In the genomic region with DNA sequence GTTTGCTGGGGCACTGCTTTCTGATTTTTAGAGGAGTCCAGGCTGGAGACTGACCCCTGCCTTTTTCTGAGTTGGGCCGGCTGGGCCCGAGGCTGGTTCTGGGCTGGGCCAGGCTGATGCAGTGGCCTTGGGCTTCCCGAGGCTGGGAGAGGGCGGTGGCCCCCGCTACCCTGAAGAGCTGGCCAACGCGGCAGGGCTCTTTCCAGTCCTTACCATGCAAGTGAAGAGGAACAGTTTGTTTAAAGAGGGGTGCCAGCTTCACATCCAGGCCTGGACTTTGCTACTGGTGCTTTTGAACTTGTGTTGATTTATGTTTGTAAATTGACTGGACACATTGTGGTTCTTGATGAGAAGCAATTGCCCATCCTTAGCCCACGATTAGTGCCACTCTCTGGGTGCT, we compare ENCODE assay signal across 2 cellular contexts.
A peak's percentile ranks its signal among the peaks of the same experiment; 100 is the strongest.
TF ChIP-seq lines count a peak whose summit lies in the region.

No MANE protein-coding gene starts in this region.

TF ChIP-seq in HepG2, 621 proteins besides CTCF, POLR2A, EP300 and RAD21 (continues in another document):
- 0 out of 2 replicates have a peak, but pooled peaks have one; percentile 10 for TF ChIP-seq BCL6 (CRISPR knock-in tag; IDR thresholded peaks at IDR 0.05)
- peak; percentile 49; the same call in 1 of the 2 replicates for TF ChIP-seq ELF3 (CRISPR knock-in tag; IDR thresholded peaks at IDR 0.05)
- TF ChIP-seq TBX2 (CRISPR knock-in tag; IDR thresholded peaks at IDR 0.05; ENCODE audit: borderline replicate concordance): peak; percentile 60; the same call in 1 of the 2 replicates
- TF ChIP-seq ZNF3 (CRISPR knock-in tag; IDR thresholded peaks at IDR 0.05): no peak
- TF ChIP-seq, protein P1, sequence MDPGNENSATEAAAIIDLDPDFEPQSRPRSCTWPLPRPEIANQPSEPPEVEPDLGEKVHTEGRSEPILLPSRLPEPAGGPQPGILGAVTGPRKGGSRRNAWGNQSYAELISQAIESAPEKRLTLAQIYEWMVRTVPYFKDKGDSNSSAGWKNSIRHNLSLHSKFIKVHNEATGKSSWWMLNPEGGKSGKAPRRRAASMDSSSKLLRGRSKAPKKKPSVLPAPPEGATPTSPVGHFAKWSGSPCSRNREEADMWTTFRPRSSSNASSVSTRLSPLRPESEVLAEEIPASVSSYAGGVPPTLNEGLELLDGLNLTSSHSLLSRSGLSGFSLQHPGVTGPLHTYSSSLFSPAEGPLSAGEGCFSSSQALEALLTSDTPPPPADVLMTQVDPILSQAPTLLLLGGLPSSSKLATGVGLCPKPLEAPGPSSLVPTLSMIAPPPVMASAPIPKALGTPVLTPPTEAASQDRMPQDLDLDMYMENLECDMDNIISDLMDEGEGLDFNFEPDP (CRISPR knock-in tag; conservative IDR thresholded peaks at IDR 0.05): no peak
- 0 out of 2 replicates have a peak, but pooled peaks have one; percentile 9 for TF ChIP-seq HNF1B (CRISPR knock-in tag; IDR thresholded peaks at IDR 0.05)
- TF ChIP-seq HIC2 (CRISPR knock-in tag; IDR thresholded peaks at IDR 0.05; ENCODE audit: low read depth): peak; percentile 91
- TF ChIP-seq ARID4A (CRISPR knock-in tag; IDR thresholded peaks at IDR 0.05; ENCODE audit: borderline replicate concordance): peak; percentile 23; the same call in 1 of the 2 replicates
- peak; percentile 32; the same call in 1 of the 2 replicates for TF ChIP-seq RARA (CRISPR knock-in tag; IDR thresholded peaks at IDR 0.05)
- TF ChIP-seq FOXA3 (CRISPR knock-in tag; IDR thresholded peaks at IDR 0.05): peak; percentile 44; the same call in 1 of the 2 replicates
- TF ChIP-seq FOSL2 (CRISPR knock-in tag; IDR thresholded peaks at IDR 0.05): peak; percentile 25; the same call in 1 of the 2 replicates
- TF ChIP-seq HOMEZ (CRISPR knock-in tag; IDR thresholded peaks at IDR 0.05; ENCODE audit: low read depth): peak; percentile 47; the same call in 1 of the 2 replicates
- TF ChIP-seq NR2F6 (IDR thresholded peaks at IDR 0.05): no peak
- TF ChIP-seq NR2F6 (CRISPR knock-in tag; IDR thresholded peaks at IDR 0.05): 0 out of 2 replicates have a peak, but pooled peaks have one; percentile 9

TF ChIP-seq in WTC11, 78 proteins besides CTCF, POLR2A, EP300 and RAD21:
- TF ChIP-seq, protein P2, sequence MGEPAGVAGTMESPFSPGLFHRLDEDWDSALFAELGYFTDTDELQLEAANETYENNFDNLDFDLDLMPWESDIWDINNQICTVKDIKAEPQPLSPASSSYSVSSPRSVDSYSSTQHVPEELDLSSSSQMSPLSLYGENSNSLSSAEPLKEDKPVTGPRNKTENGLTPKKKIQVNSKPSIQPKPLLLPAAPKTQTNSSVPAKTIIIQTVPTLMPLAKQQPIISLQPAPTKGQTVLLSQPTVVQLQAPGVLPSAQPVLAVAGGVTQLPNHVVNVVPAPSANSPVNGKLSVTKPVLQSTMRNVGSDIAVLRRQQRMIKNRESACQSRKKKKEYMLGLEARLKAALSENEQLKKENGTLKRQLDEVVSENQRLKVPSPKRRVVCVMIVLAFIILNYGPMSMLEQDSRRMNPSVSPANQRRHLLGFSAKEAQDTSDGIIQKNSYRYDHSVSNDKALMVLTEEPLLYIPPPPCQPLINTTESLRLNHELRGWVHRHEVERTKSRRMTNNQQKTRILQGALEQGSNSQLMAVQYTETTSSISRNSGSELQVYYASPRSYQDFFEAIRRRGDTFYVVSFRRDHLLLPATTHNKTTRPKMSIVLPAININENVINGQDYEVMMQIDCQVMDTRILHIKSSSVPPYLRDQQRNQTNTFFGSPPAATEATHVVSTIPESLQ (CRISPR knock-in tag; IDR thresholded peaks at IDR 0.05): no peak
- no peak for TF ChIP-seq MXD4 (CRISPR knock-in tag; IDR thresholded peaks at IDR 0.05; ENCODE audit: borderline replicate concordance)
- no peak for TF ChIP-seq TEAD4 (CRISPR knock-in tag; IDR thresholded peaks at IDR 0.05)
- no peak for TF ChIP-seq E2F4 (CRISPR knock-in tag; IDR thresholded peaks at IDR 0.05; ENCODE audit: borderline replicate concordance, low read depth)
- no peak for TF ChIP-seq FOXK1 (CRISPR knock-in tag; IDR thresholded peaks at IDR 0.05)
- no peak for TF ChIP-seq NR3C1 (CRISPR knock-in tag; conservative IDR thresholded peaks at IDR 0.05; ENCODE audit: low read depth)
- TF ChIP-seq ELF4 (CRISPR knock-in tag; IDR thresholded peaks at IDR 0.05; ENCODE audit: low read depth): no peak
- no peak for TF ChIP-seq ZNF671 (CRISPR knock-in tag; IDR thresholded peaks at IDR 0.05)
- TF ChIP-seq, protein P3, sequence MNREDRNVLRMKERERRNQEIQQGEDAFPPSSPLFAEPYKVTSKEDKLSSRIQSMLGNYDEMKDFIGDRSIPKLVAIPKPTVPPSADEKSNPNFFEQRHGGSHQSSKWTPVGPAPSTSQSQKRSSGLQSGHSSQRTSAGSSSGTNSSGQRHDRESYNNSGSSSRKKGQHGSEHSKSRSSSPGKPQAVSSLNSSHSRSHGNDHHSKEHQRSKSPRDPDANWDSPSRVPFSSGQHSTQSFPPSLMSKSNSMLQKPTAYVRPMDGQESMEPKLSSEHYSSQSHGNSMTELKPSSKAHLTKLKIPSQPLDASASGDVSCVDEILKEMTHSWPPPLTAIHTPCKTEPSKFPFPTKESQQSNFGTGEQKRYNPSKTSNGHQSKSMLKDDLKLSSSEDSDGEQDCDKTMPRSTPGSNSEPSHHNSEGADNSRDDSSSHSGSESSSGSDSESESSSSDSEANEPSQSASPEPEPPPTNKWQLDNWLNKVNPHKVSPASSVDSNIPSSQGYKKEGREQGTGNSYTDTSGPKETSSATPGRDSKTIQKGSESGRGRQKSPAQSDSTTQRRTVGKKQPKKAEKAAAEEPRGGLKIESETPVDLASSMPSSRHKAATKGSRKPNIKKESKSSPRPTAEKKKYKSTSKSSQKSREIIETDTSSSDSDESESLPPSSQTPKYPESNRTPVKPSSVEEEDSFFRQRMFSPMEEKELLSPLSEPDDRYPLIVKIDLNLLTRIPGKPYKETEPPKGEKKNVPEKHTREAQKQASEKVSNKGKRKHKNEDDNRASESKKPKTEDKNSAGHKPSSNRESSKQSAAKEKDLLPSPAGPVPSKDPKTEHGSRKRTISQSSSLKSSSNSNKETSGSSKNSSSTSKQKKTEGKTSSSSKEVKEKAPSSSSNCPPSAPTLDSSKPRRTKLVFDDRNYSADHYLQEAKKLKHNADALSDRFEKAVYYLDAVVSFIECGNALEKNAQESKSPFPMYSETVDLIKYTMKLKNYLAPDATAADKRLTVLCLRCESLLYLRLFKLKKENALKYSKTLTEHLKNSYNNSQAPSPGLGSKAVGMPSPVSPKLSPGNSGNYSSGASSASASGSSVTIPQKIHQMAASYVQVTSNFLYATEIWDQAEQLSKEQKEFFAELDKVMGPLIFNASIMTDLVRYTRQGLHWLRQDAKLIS (CRISPR knock-in tag; IDR thresholded peaks at IDR 0.05; ENCODE audit: borderline replicate concordance): no peak
- no peak for TF ChIP-seq SMAD3 (CRISPR knock-in tag; IDR thresholded peaks at IDR 0.05; ENCODE audit: borderline replicate concordance)
- no peak for TF ChIP-seq TCF7 (CRISPR knock-in tag; IDR thresholded peaks at IDR 0.05; ENCODE audit: low read depth)
- TF ChIP-seq CREB1 (CRISPR knock-in tag; IDR thresholded peaks at IDR 0.05): no peak
- TF ChIP-seq, protein P4, sequence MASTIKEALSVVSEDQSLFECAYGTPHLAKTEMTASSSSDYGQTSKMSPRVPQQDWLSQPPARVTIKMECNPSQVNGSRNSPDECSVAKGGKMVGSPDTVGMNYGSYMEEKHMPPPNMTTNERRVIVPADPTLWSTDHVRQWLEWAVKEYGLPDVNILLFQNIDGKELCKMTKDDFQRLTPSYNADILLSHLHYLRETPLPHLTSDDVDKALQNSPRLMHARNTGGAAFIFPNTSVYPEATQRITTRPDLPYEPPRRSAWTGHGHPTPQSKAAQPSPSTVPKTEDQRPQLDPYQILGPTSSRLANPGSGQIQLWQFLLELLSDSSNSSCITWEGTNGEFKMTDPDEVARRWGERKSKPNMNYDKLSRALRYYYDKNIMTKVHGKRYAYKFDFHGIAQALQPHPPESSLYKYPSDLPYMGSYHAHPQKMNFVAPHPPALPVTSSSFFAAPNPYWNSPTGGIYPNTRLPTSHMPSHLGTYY (CRISPR knock-in tag; IDR thresholded peaks at IDR 0.05): no peak
- no peak for TF ChIP-seq NFYB (CRISPR knock-in tag; conservative IDR thresholded peaks at IDR 0.05; ENCODE audit: low read depth)
- TF ChIP-seq, protein P5, sequence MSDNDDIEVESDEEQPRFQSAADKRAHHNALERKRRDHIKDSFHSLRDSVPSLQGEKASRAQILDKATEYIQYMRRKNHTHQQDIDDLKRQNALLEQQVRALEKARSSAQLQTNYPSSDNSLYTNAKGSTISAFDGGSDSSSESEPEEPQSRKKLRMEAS (CRISPR knock-in tag; IDR thresholded peaks at IDR 0.05): no peak
- no peak for TF ChIP-seq PREB (CRISPR knock-in tag; IDR thresholded peaks at IDR 0.05; ENCODE audit: borderline replicate concordance)
